In the genomic region with DNA sequence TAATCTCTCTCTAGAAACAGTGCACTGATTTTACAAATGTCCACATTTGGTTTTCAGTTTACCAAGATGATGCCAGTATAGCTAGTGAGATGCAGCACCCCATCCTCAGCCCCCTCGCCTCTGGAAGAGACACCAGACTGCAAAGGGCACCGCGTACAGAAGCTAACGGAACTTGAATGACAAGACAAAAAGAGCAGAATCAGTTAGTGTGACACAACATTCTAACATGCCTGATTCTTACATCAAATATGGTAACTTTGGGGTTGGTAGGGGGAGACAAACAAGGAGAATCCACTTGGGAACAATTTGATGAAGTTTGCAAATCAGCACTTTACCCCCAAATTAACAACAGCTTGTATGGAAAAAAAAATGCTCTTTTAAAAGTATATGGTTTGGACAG, we compare ENCODE assay signal across 8 cellular contexts.
"Had no signal": no experiment of that assay in that cellular context is flagged by ENCODE, and none has a peak within 500 bp of the region (broad histone marks: within the 10 kb centered on the region; RNA-seq: fewer than 3 reads in every experiment).

No MANE protein-coding gene starts in this region.

- H3K4me3 ChIP-seq: GM12878 had no signal

- FAIRE-seq: G401.6, GM12878, GM12891, GM12892, GM18507, GM19239 had no signal

- ATAC-seq: GM12878 had no signal

- DNase-seq: GDM1, GF-D8 had no signal
